Comparison of ENCODE assay signal across 1 cellular context in the genomic region with DNA sequence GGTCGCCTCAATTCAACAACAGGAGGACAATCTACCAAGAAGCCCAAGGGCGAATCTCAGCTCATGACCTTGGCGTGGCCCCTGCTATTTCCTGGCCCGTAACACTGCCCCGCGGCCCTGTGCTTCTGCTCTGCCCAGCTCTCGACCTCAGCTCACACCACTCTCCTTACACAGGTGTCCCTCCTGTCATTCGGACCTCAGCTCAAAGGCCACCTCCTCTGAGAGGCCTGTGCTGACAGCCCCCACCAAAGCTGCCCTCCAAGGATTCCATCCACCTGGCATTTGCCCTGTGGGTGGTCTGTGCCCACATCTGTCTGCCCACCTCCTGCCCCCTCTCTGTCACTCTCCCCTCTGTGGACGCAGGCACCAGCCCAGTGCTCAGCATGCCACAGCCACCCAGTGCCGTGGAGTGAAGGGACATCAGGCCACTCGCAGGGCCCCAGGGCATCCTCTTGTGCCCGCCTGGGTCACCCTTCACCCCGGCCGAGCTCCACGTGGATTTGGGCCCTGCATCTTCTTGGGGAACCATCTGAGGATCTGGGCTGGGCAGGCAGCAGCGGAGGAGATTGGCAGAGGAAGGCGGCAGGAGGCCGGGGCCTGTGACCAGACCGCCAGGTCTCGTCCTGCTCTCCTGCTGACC.
TF ChIP-seq lines count a peak whose summit lies in the region.

No MANE protein-coding gene starts in this region.

TF ChIP-seq in H1, 55 proteins besides CTCF, POLR2A, EP300 and RAD21 (continued from another document):
- TF ChIP-seq, protein P1, sequence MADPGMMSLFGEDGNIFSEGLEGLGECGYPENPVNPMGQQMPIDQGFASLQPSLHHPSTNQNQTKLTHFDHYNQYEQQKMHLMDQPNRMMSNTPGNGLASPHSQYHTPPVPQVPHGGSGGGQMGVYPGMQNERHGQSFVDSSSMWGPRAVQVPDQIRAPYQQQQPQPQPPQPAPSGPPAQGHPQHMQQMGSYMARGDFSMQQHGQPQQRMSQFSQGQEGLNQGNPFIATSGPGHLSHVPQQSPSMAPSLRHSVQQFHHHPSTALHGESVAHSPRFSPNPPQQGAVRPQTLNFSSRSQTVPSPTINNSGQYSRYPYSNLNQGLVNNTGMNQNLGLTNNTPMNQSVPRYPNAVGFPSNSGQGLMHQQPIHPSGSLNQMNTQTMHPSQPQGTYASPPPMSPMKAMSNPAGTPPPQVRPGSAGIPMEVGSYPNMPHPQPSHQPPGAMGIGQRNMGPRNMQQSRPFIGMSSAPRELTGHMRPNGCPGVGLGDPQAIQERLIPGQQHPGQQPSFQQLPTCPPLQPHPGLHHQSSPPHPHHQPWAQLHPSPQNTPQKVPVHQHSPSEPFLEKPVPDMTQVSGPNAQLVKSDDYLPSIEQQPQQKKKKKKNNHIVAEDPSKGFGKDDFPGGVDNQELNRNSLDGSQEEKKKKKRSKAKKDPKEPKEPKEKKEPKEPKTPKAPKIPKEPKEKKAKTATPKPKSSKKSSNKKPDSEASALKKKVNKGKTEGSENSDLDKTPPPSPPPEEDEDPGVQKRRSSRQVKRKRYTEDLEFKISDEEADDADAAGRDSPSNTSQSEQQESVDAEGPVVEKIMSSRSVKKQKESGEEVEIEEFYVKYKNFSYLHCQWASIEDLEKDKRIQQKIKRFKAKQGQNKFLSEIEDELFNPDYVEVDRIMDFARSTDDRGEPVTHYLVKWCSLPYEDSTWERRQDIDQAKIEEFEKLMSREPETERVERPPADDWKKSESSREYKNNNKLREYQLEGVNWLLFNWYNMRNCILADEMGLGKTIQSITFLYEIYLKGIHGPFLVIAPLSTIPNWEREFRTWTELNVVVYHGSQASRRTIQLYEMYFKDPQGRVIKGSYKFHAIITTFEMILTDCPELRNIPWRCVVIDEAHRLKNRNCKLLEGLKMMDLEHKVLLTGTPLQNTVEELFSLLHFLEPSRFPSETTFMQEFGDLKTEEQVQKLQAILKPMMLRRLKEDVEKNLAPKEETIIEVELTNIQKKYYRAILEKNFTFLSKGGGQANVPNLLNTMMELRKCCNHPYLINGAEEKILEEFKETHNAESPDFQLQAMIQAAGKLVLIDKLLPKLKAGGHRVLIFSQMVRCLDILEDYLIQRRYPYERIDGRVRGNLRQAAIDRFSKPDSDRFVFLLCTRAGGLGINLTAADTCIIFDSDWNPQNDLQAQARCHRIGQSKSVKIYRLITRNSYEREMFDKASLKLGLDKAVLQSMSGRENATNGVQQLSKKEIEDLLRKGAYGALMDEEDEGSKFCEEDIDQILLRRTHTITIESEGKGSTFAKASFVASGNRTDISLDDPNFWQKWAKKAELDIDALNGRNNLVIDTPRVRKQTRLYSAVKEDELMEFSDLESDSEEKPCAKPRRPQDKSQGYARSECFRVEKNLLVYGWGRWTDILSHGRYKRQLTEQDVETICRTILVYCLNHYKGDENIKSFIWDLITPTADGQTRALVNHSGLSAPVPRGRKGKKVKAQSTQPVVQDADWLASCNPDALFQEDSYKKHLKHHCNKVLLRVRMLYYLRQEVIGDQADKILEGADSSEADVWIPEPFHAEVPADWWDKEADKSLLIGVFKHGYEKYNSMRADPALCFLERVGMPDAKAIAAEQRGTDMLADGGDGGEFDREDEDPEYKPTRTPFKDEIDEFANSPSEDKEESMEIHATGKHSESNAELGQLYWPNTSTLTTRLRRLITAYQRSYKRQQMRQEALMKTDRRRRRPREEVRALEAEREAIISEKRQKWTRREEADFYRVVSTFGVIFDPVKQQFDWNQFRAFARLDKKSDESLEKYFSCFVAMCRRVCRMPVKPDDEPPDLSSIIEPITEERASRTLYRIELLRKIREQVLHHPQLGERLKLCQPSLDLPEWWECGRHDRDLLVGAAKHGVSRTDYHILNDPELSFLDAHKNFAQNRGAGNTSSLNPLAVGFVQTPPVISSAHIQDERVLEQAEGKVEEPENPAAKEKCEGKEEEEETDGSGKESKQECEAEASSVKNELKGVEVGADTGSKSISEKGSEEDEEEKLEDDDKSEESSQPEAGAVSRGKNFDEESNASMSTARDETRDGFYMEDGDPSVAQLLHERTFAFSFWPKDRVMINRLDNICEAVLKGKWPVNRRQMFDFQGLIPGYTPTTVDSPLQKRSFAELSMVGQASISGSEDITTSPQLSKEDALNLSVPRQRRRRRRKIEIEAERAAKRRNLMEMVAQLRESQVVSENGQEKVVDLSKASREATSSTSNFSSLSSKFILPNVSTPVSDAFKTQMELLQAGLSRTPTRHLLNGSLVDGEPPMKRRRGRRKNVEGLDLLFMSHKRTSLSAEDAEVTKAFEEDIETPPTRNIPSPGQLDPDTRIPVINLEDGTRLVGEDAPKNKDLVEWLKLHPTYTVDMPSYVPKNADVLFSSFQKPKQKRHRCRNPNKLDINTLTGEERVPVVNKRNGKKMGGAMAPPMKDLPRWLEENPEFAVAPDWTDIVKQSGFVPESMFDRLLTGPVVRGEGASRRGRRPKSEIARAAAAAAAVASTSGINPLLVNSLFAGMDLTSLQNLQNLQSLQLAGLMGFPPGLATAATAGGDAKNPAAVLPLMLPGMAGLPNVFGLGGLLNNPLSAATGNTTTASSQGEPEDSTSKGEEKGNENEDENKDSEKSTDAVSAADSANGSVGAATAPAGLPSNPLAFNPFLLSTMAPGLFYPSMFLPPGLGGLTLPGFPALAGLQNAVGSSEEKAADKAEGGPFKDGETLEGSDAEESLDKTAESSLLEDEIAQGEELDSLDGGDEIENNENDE (IDR thresholded peaks at IDR 0.05; ENCODE audit: insufficient replicate concordance, low read length), result no peak
